In the genomic region with DNA sequence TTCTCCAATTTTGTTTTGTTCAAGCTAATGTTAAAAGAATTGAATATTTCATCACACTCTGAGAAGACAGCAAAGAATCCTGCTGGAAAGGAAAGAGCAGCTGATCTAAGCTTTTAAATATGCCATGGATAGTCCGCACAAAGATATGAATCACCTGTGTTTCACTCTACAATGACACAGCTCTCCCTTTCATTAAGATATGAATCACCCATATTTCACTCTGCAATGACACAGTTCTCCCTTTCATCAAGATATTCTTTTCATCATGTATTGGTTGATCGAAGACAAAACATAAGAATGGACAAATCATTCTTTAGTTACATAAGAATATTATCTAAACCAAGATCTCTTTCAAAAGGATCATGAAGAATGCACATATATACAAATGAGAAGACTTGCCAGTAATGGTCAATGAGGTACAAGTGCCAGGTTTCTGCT, we compare ENCODE assay signal across 12 cellular contexts.
DNase-seq lines count a peak whose midpoint lies in the region; ATAC-seq and TF ChIP-seq lines count a peak whose summit lies in the region.
"Had no signal": no experiment of that assay in that cellular context is flagged by ENCODE, and none has a peak within 500 bp of the region (broad histone marks: within the 10 kb centered on the region; RNA-seq: fewer than 3 reads in every experiment).

No MANE protein-coding gene starts in this region.

- H3K9me3 ChIP-seq in PC-3 (ENCODE audit: low read length) (no peaks in the 10 kb centered on the region), osteoblast (ENCODE audit: low read depth, low read length) (no peaks in the 10 kb centered on the region), neuronal stem cell (replicated peaks in 1 of 2; ENCODE audit: control insufficient read depth in 2 of 2, insufficient read depth in 1 of 2, low read depth in 1 of 2, low read length in 2 of 2) (no peaks in the 10 kb centered on the region)

- H3F3A ChIP-seq in PC-3 (ENCODE audit: low read length, unreplicated experiment): peaks cover 12% of the 10 kb centered on the region

- no peak overlapping the region for H4K91ac ChIP-seq in neuronal stem cell (ENCODE audit: low read depth, low read length, poor library complexity)

- H3K79me2 ChIP-seq in PC-3 (ENCODE audit: low read length): no peaks in the 10 kb centered on the region
- no peaks in the 10 kb centered on the region for H3K79me2 ChIP-seq in osteoblast (ENCODE audit: insufficient read depth, low read length)

- H3K9ac ChIP-seq in PC-3 (ENCODE audit: low read length) (peak overlapping the region; percentile 61), neuronal stem cell (ENCODE audit: low read depth, low read length, poor library complexity) (no peak overlapping the region)

- peak; percentile 78 for ATAC-seq in PC-3

- no peak overlapping the region for H4K8ac ChIP-seq in neuronal stem cell (ENCODE audit: low read depth, low read length)

- H2BK5ac ChIP-seq in neuronal stem cell (ENCODE audit: low read length): no peak overlapping the region

- H3K18ac ChIP-seq in neuronal stem cell (ENCODE audit: low read length): no peak overlapping the region

- CTCF ChIA-PET in PC-3 (lab: Charles Lee): no interaction called here

- no peaks in the 10 kb centered on the region for H3K9me2 ChIP-seq in PC-3 (replicated peaks; ENCODE audit: low read length)

- H2BK120ac ChIP-seq in neuronal stem cell (ENCODE audit: low read depth, low read length): no peak overlapping the region

- TF ChIP-seq CTCF in PC-3 (conservative IDR thresholded peaks at IDR 0.05; ENCODE audit: low read depth, low read length) (no peak), osteoblast (IDR thresholded peaks at IDR 0.05; ENCODE audit: extremely low read depth, low read depth, low read length) (no peak)

- POLR2A ChIA-PET in PC-3 (lab: Charles Lee; ENCODE audit: unreplicated experiment): interaction anchor here (0.5 to 0.8 kb wide), 3 partner anchors 16 to 213 kb away, joined by 3 to 8 read pairs (median 3); no protein-coding TSS in a partner anchor

- H3K4ac ChIP-seq in neuronal stem cell (ENCODE audit: low read length): no peak overlapping the region

- no peak overlapping the region for H2AFZ ChIP-seq in PC-3 (ENCODE audit: low read length)
- H2AFZ ChIP-seq in osteoblast (ENCODE audit: low read length): no peak overlapping the region
- no peak overlapping the region for H2AFZ ChIP-seq in neuronal stem cell (ENCODE audit: low read length)

- H3K79me1 ChIP-seq in neuronal stem cell (ENCODE audit: low read depth, low read length): no peaks in the 10 kb centered on the region

- no peak overlapping the region for H2AK5ac ChIP-seq in neuronal stem cell (ENCODE audit: low read depth, low read length)

- no peak overlapping the region for H2BK15ac ChIP-seq in neuronal stem cell (ENCODE audit: low read length)

- no peaks in the 10 kb centered on the region for H4K20me1 ChIP-seq in PC-3 (ENCODE audit: low read length)
- no peaks in the 10 kb centered on the region for H4K20me1 ChIP-seq in osteoblast (ENCODE audit: insufficient read depth, low read length)

- H3K36me3 ChIP-seq in PC-3 (ENCODE audit: low read depth, low read length) (no peaks in the 10 kb centered on the region), osteoblast (ENCODE audit: insufficient read depth, low read length) (no peaks in the 10 kb centered on the region), neuronal stem cell (replicated peaks in 1 of 2; ENCODE audit: control insufficient read depth in 2 of 2, insufficient read depth in 2 of 2, low read length in 2 of 2) (no peaks in the 10 kb centered on the region)

- H3K27ac ChIP-seq in PC-3 (ENCODE audit: low read length) (peak overlapping the region; percentile 96), osteoblast (ENCODE audit: low read depth, low read length) (peak overlapping the region; percentile 94), neuronal stem cell (replicated peaks; ENCODE audit: low read length) (no peak overlapping the region)

- no peaks in the 10 kb centered on the region for H3K27me3 ChIP-seq in PC-3 (ENCODE audit: low read length)
- no peaks in the 10 kb centered on the region for H3K27me3 ChIP-seq in osteoblast (ENCODE audit: insufficient read depth, low read length)
- H3K27me3 ChIP-seq in neuronal stem cell (ENCODE audit: control insufficient read depth in 3 of 3, insufficient read depth in 3 of 3, low read depth in 1 of 3, low read length in 3 of 3): no peaks in the 10 kb centered on the region

- peak overlapping the region; percentile 21; the same call in 1 of the 2 replicates for H3K4me3 ChIP-seq in PC-3 (ENCODE audit: low read length)
- no peak overlapping the region for H3K4me3 ChIP-seq in osteoblast (ENCODE audit: insufficient read depth, low read length)
- no peak overlapping the region for H3K4me3 ChIP-seq in neuronal stem cell (ENCODE audit: low read length in 2 of 2)
- H3K4me3 ChIP-seq: lung had no signal

- H3K14ac ChIP-seq in neuronal stem cell (ENCODE audit: low read length): no peak overlapping the region

- BruUV-seq in PC-3 (replicated peaks; lab: Mats Ljungman, UMichigan): no TSS peak

- no CpG with 5 or more reads among the region's 2 CpGs for whole genome bisulfite sequencing in neuronal stem cell (ENCODE audit: extremely low coverage in 2 of 2, insufficient read length in 2 of 2, insufficient replicate concordance in 1 of 2), 2 donors

- H3K4me1 ChIP-seq in PC-3 (ENCODE audit: insufficient read depth, low read length) (peaks cover 52% of the 10 kb centered on the region), osteoblast (ENCODE audit: insufficient read depth, low read length) (peaks cover 38% of the 10 kb centered on the region), neuronal stem cell (ENCODE audit: control insufficient read depth in 2 of 2, insufficient read depth in 1 of 2, low read depth in 1 of 2, low read length in 2 of 2) (peaks cover 0 to 6% of the 10 kb centered on the region in 2 donors)

- DNase-seq in GM03348 (ENCODE audit: low spot score) (peak; percentile 77), PC-3 (peak; percentile 97), dermis blood vessel endothelial cell (peak; percentile 74), osteoblast (ENCODE audit: insufficient read length, low spot score, missing footprints) (peak; percentile 78), neuronal stem cell (ENCODE audit: low spot score) (no peak), HT-29 (ENCODE audit: low spot score) (no peak), activated gamma-delta T cell treated with Interleukin-2 at 50 U/mL for 16 hours (no peak)
- DNase-seq in stimulated activated CD4-positive, alpha-beta T cell treated with anti-CD3 and anti-CD28 coated beads, Interleukin-2, amount 100 ng/mL, for 24 hours: no peak
- DNase-seq: activated naive CD8-positive, alpha-beta T cell treated with anti-CD3 and anti-CD28 coated beads, Interleukin-2, amount 10 ng/mL, durations not matched to agents 7 days and 5 days; H9; NCI-H1436 had no signal

- H2BK12ac ChIP-seq in neuronal stem cell (ENCODE audit: low read length): no peak overlapping the region

- peak overlapping the region; percentile 69 for H3K4me2 ChIP-seq in PC-3 (ENCODE audit: low read length)
- H3K4me2 ChIP-seq in osteoblast (ENCODE audit: insufficient read depth, low read length): peak overlapping the region; percentile 39
- no peak overlapping the region for H3K4me2 ChIP-seq in neuronal stem cell (ENCODE audit: insufficient read depth, low read length, poor library complexity, severe bottlenecking)

- intact Hi-C loops in PC-3 (cut with micrococcal nuclease): loop anchor here (5.0 to 10.0 kb wide), 2 partner anchors 143 to 315 kb away; no protein-coding TSS in a partner anchor

- H3K23ac ChIP-seq in neuronal stem cell (ENCODE audit: low read depth, low read length, poor library complexity): no peak overlapping the region

Comparison
In these comparisons a context has a peak if more than half of its experiments do, and no peak if none do; other contexts are left out.
1. DNase-seq: peak in GM03348 (single experiment), PC-3 (single experiment), dermis blood vessel endothelial cell (single experiment) and osteoblast (single experiment); none in neuronal stem cell (single experiment), HT-29 (single experiment), activated gamma-delta T cell treated with Interleukin-2 at 50 U/mL for 16 hours (single experiment) and stimulated activated CD4-positive, alpha-beta T cell treated with anti-CD3 and anti-CD28 coated beads, Interleukin-2, amount 100 ng/mL, for 24 hours (0 of 2).